Comparison of ENCODE assay signal across 8 cellular contexts in genomic region chr15:78130466-78131294, GRCh38. TPM values are rescaled to one million over a fixed set of nuclear protein-coding genes. Genes with fewer than 3 reads are reported as not detected.
DNase-seq lines count a peak whose midpoint lies in the region; ATAC-seq and TF ChIP-seq lines count a peak whose summit lies in the region.

No MANE protein-coding gene starts in this region.

- TF ChIP-seq EP300 in stomach (IDR thresholded peaks at IDR 0.05) = no peak

- TF ChIP-seq POLR2A in stomach (IDR thresholded peaks at IDR 0.05) = no peak

- peak overlapping the region; percentile 65 to 79 (median 72) for H3K4me3 ChIP-seq in stomach

- intact Hi-C loops in activated CD4-positive, alpha-beta T cell treated with anti-CD3 and anti-CD28 coated beads for 36 hours (cut with DNase I, micrococcal nuclease) = loop anchor here (1.0 to 2.0 kb wide), 6 partner anchors 19 to 308 kb away; partner anchors contain the start of genes IDH3A (in 2 of the 2), DNAJA4 (in 1 of the 2) and IREB2 (in 1 of the 2)
- intact Hi-C loops in activated CD8-positive, alpha-beta T cell treated with anti-CD3 and anti-CD28 coated beads for 36 hours (cut with micrococcal nuclease) = no loop called here
- intact Hi-C loops in stomach (cut with DNase I; ENCODE audit: low total_unique reads) = no loop called here

- peak overlapping the region; percentile 65 for H3K4me3 Mint-ChIP-seq in activated CD4-positive, alpha-beta T cell treated with anti-CD3 and anti-CD28 coated beads for 36 hours
- H3K4me3 Mint-ChIP-seq in activated CD8-positive, alpha-beta T cell treated with anti-CD3 and anti-CD28 coated beads for 36 hours = peak overlapping the region; percentile 70
- H3K4me3 Mint-ChIP-seq in immature natural killer cell = peak overlapping the region; percentile 68 to 83 (median 76)

- 29 to 64% (median 41%) methylated on average over 21 to 51 of the region's 51 CpGs for WGBS in stomach, 5 donors

- TF ChIP-seq CTCF in activated CD8-positive, alpha-beta T cell treated with anti-CD3 and anti-CD28 coated beads for 36 hours (IDR thresholded peaks at IDR 0.05) = no peak
- TF ChIP-seq CTCF in stomach (IDR thresholded peaks at IDR 0.05) = no peak

- H3K9me3 ChIP-seq in stomach = no peaks in the 10 kb centered on the region

- H3K36me3 ChIP-seq in stomach = no peaks in the 10 kb centered on the region

- no peaks in the 10 kb centered on the region for H3K27me3 ChIP-seq in stomach

- H3K27ac ChIP-seq in stomach = peak overlapping the region; percentile 57 to 90 (median 82)

- H3K4me1 ChIP-seq in stomach = peaks cover 5 to 28% (median 17%) of the 10 kb centered on the region in 4 donors

- H3K36me3 Mint-ChIP-seq in activated CD4-positive, alpha-beta T cell treated with anti-CD3 and anti-CD28 coated beads for 36 hours (ENCODE audit: low read depth) = no peaks in the 10 kb centered on the region
- H3K36me3 Mint-ChIP-seq in activated CD8-positive, alpha-beta T cell treated with anti-CD3 and anti-CD28 coated beads for 36 hours (ENCODE audit: low read depth) = no peaks in the 10 kb centered on the region
- H3K36me3 Mint-ChIP-seq in immature natural killer cell = no peaks in the 10 kb centered on the region

- H3K4me1 Mint-ChIP-seq in activated CD4-positive, alpha-beta T cell treated with anti-CD3 and anti-CD28 coated beads for 36 hours = peaks cover 20% of the 10 kb centered on the region
- peaks cover 22% of the 10 kb centered on the region for H3K4me1 Mint-ChIP-seq in activated CD8-positive, alpha-beta T cell treated with anti-CD3 and anti-CD28 coated beads for 36 hours (ENCODE audit: low read depth)
- H3K4me1 Mint-ChIP-seq in immature natural killer cell = peaks cover 12 to 20% of the 10 kb centered on the region in 2 donors

- no peaks in the 10 kb centered on the region for H3K27me3 Mint-ChIP-seq in activated CD4-positive, alpha-beta T cell treated with anti-CD3 and anti-CD28 coated beads for 36 hours
- peaks cover 1% of the 10 kb centered on the region for H3K27me3 Mint-ChIP-seq in activated CD8-positive, alpha-beta T cell treated with anti-CD3 and anti-CD28 coated beads for 36 hours
- peaks cover 0 to 2% (median 1%) of the 10 kb centered on the region in 3 donors for H3K27me3 Mint-ChIP-seq in immature natural killer cell (ENCODE audit: low read depth in 3 of 3)

- H3K27ac Mint-ChIP-seq in activated CD4-positive, alpha-beta T cell treated with anti-CD3 and anti-CD28 coated beads for 36 hours = peak overlapping the region; percentile 19
- peak overlapping the region; percentile 16 for H3K27ac Mint-ChIP-seq in activated CD8-positive, alpha-beta T cell treated with anti-CD3 and anti-CD28 coated beads for 36 hours
- H3K27ac Mint-ChIP-seq in immature natural killer cell = peak overlapping the region; percentile 6 to 89 (median 55)

- CTCF ChIA-PET in activated CD4-positive, alpha-beta T cell treated with anti-CD3 and anti-CD28 coated beads for 36 hours (lab: Charles Lee) = interaction anchor here (0.7 to 4.5 kb wide), 18 partner anchors 9 to 165 kb away, joined by 3 to 47 read pairs (median 4); partner anchors contain the start of gene IDH3A
- CTCF ChIA-PET in activated CD8-positive, alpha-beta T cell treated with anti-CD3 and anti-CD28 coated beads for 36 hours (lab: Charles Lee) = interaction anchor here (0.7 to 3.6 kb wide), 30 partner anchors 8 to 171 kb away, joined by 3 to 63 read pairs (median 4); partner anchors contain the start of gene DNAJA4

- H3K9me3 Mint-ChIP-seq in activated CD4-positive, alpha-beta T cell treated with anti-CD3 and anti-CD28 coated beads for 36 hours (ENCODE audit: low read depth) = no peaks in the 10 kb centered on the region
- no peaks in the 10 kb centered on the region for H3K9me3 Mint-ChIP-seq in activated CD8-positive, alpha-beta T cell treated with anti-CD3 and anti-CD28 coated beads for 36 hours
- H3K9me3 Mint-ChIP-seq in immature natural killer cell = no peaks in the 10 kb centered on the region

- DNase-seq in activated CD4-positive, alpha-beta T cell treated with anti-CD3 and anti-CD28 coated beads for 36 hours = no peak
- no peak for DNase-seq in activated CD4-positive, alpha-beta T cell treated with anti-CD3 and anti-CD28 coated beads for 1 hour
- DNase-seq in activated CD8-positive, alpha-beta T cell treated with anti-CD3 and anti-CD28 coated beads for 36 hours = peak; percentile 48
- no peak for DNase-seq in immature natural killer cell
- no peak for DNase-seq in stomach
- DNase-seq in NOMO-1 (lab: John Stamatoyannopoulos, UW; ENCODE audit: unreplicated experiment in 2 of 2) = no peak
- DNase-seq in NCI-H187 treated with DMSO at 0.1 percent for 48 hours (lab: John Stamatoyannopoulos, UW) = no peak

- POLR2A ChIA-PET in activated CD4-positive, alpha-beta T cell treated with anti-CD3 and anti-CD28 coated beads for 36 hours (lab: Charles Lee) = interaction anchor here (0.6 to 1.9 kb wide), 4 partner anchors 17 to 336 kb away, joined by 3 to 11 read pairs (median 4); partner anchors contain the start of gene IDH3A
- POLR2A ChIA-PET in activated CD8-positive, alpha-beta T cell treated with anti-CD3 and anti-CD28 coated beads for 36 hours (lab: Charles Lee) = interaction anchor here (1.3 to 1.6 kb wide), 4 partner anchors 17 to 64 kb away, joined by 3 to 6 read pairs (median 4); partner anchors contain the start of gene IDH3A

- ATAC-seq in activated CD4-positive, alpha-beta T cell treated with anti-CD3 and anti-CD28 coated beads for 36 hours = peak; percentile 40
- ATAC-seq in HG02973 (IDR thresholded peaks at IDR 0.05; ENCODE audit: unreplicated experiment) = peak; percentile 16
- ATAC-seq in activated CD8-positive, alpha-beta T cell treated with anti-CD3 and anti-CD28 coated beads for 36 hours = peak; percentile 40

RNA-seq across cellular contexts. Expression of gene CIB2, which starts 0.6 kb away (rescaled TPM):
- total RNA-seq in activated CD4-positive, alpha-beta T cell treated with anti-CD3 and anti-CD28 coated beads for 36 hours = 1 to 10 TPM in 1 of 2 experiments, under 1 TPM in 1; 0.91 to 1.2 TPM
- 1 to 10 TPM; 1.6 TPM for total RNA-seq in activated CD8-positive, alpha-beta T cell treated with anti-CD3 and anti-CD28 coated beads for 36 hours
- 1 to 10 TPM in 2 of 3 donors, not detected in 1; 1.8 to 2.8 TPM for polyA plus RNA-seq in immature natural killer cell
- total RNA-seq in stomach = 10 to 100 TPM in 1 of 5 donors, 1 to 10 TPM in 2, under 1 TPM in 1, not detected in 1; 0.87 to 20.4 (median 3.4) TPM
- 10 to 100 TPM in 1 of 3 donors, 1 to 10 TPM in 1, under 1 TPM in 1; 0.80 to 13.1 (median 5.2) TPM for polyA plus RNA-seq in stomach

RNA-seq across cellular contexts. Expression of gene IDH3A, which starts 18.5 kb away (rescaled TPM):
- total RNA-seq in activated CD4-positive, alpha-beta T cell treated with anti-CD3 and anti-CD28 coated beads for 36 hours = 100 to 1,000 TPM; 129 to 135 TPM
- total RNA-seq in activated CD8-positive, alpha-beta T cell treated with anti-CD3 and anti-CD28 coated beads for 36 hours = 100 to 1,000 TPM; 106 to 110 TPM
- polyA plus RNA-seq in immature natural killer cell (10 to 100 TPM; 39.6 to 59.7 (median 41.4) TPM), stomach (10 to 100 TPM; 25.5 to 35.3 (median 25.6) TPM)
- total RNA-seq in stomach = 100 to 1,000 TPM in 2 of 5 donors, 10 to 100 TPM in 3; 42.9 to 731 (median 68.4) TPM

RNA-seq across cellular contexts. Expression of gene SH2D7, which starts 38.3 kb away (rescaled TPM):
- not detected for total RNA-seq in activated CD4-positive, alpha-beta T cell treated with anti-CD3 and anti-CD28 coated beads for 36 hours
- not detected for total RNA-seq in activated CD8-positive, alpha-beta T cell treated with anti-CD3 and anti-CD28 coated beads for 36 hours
- not detected for polyA plus RNA-seq in immature natural killer cell
- total RNA-seq in stomach = under 1 TPM in 2 of 5 donors, not detected in 3; 0.29 to 0.45 TPM
- polyA plus RNA-seq in stomach = not detected

RNA-seq across cellular contexts. Expression of gene TBC1D2B, which starts 53.2 kb away (rescaled TPM):
- total RNA-seq in activated CD4-positive, alpha-beta T cell treated with anti-CD3 and anti-CD28 coated beads for 36 hours = 10 to 100 TPM; 49.3 to 52.0 TPM
- total RNA-seq in activated CD8-positive, alpha-beta T cell treated with anti-CD3 and anti-CD28 coated beads for 36 hours = 10 to 100 TPM; 62.9 to 65.7 TPM
- polyA plus RNA-seq in immature natural killer cell = 10 to 100 TPM in 1 of 3 donors, 1 to 10 TPM in 2; 3.5 to 10.2 (median 7.8) TPM
- total RNA-seq in stomach = 10 to 100 TPM; 38.2 to 61.7 (median 58.3) TPM
- 10 to 100 TPM in 2 of 3 donors, 1 to 10 TPM in 1; 9.3 to 12.4 (median 11.7) TPM for polyA plus RNA-seq in stomach

Comparison
In these comparisons a context has a peak if more than half of its experiments do, and no peak if none do; other contexts are left out.
1. intact Hi-C loops: an anchor here in activated CD4-positive, alpha-beta T cell treated with anti-CD3 and anti-CD28 coated beads for 36 hours (1.0 to 2.0 kb wide); none called in activated CD8-positive, alpha-beta T cell treated with anti-CD3 and anti-CD28 coated beads for 36 hours and stomach.